Comparison of ENCODE assay signal across 1 cellular context in genomic region chr7:27106906-27107250, GRCh38.
TF ChIP-seq lines count a peak whose summit lies in the region.

No MANE protein-coding gene starts in this region.

TF ChIP-seq in HepG2, 621 proteins besides CTCF, POLR2A, EP300 and RAD21:
- TF ChIP-seq KLF16 (CRISPR knock-in tag; IDR thresholded peaks at IDR 0.05) (no peak), AGO2 (optimal IDR thresholded peaks at IDR 0.05; ENCODE audit: low read depth, low read length) (peak; percentile 8), ZNF629 (CRISPR knock-in tag; conservative IDR thresholded peaks at IDR 0.05) (no peak)
